ENCODE assay signal across 7 cellular contexts in genomic region chr11:15969281-15969680, GRCh38.
DNase-seq lines count a peak whose midpoint lies in the region; ATAC-seq and TF ChIP-seq lines count a peak whose summit lies in the region.

No MANE protein-coding gene starts in this region.

- no peak overlapping the region for H3K27ac ChIP-seq in OCI-LY3 (ENCODE audit: low read length)
- peak overlapping the region; percentile 67 to 94 for H3K27ac ChIP-seq in esophagus (ENCODE audit: low read depth in 2 of 2, low read length in 1 of 2)

- H3K4me1 Mint-ChIP-seq in neural crest cell: peaks cover 47% of the 10 kb centered on the region
- H3K4me1 Mint-ChIP-seq in activated CD4-positive, alpha-beta T cell treated with anti-CD3 and anti-CD28 coated beads for 36 hours: no peaks in the 10 kb centered on the region

- H3K27ac Mint-ChIP-seq in neural crest cell (ENCODE audit: unreplicated experiment): peak overlapping the region; percentile 97
- no peak overlapping the region for H3K27ac Mint-ChIP-seq in activated CD4-positive, alpha-beta T cell treated with anti-CD3 and anti-CD28 coated beads for 36 hours

- peak overlapping the region; percentile 25 for H3K4me3 Mint-ChIP-seq in neural crest cell
- H3K4me3 Mint-ChIP-seq in activated CD4-positive, alpha-beta T cell treated with anti-CD3 and anti-CD28 coated beads for 36 hours: no peak overlapping the region

- H3K9me3 Mint-ChIP-seq in neural crest cell: no peaks in the 10 kb centered on the region
- no peaks in the 10 kb centered on the region for H3K9me3 Mint-ChIP-seq in activated CD4-positive, alpha-beta T cell treated with anti-CD3 and anti-CD28 coated beads for 36 hours (ENCODE audit: low read depth)

- H3K27me3 Mint-ChIP-seq in neural crest cell (ENCODE audit: low read depth): no peaks in the 10 kb centered on the region
- peaks cover 2% of the 10 kb centered on the region for H3K27me3 Mint-ChIP-seq in activated CD4-positive, alpha-beta T cell treated with anti-CD3 and anti-CD28 coated beads for 36 hours

- H3K36me3 ChIP-seq in OCI-LY3 (replicated peaks; ENCODE audit: low read depth, low read length): no peaks in the 10 kb centered on the region
- no peaks in the 10 kb centered on the region for H3K36me3 ChIP-seq in esophagus (ENCODE audit: control insufficient read depth in 2 of 2, insufficient read depth in 2 of 2, low read length in 1 of 2)

- POLR2A ChIA-PET in activated CD4-positive, alpha-beta T cell treated with anti-CD3 and anti-CD28 coated beads for 36 hours (lab: Charles Lee): no interaction called here
- POLR2A ChIA-PET in HEK293T (lab: Yijun Ruan, JAX): no interaction called here

- CTCF ChIA-PET in activated CD4-positive, alpha-beta T cell treated with anti-CD3 and anti-CD28 coated beads for 36 hours (lab: Charles Lee): no interaction called here
- CTCF ChIA-PET in HEK293T (lab: Yijun Ruan, JAX): no interaction called here

- peak overlapping the region; percentile 71 for H3K4me2 ChIP-seq in OCI-LY3 (ENCODE audit: low read length)

- H3K9ac ChIP-seq in OCI-LY3 (ENCODE audit: low read length): no peak overlapping the region

- no peaks in the 10 kb centered on the region for H3K36me3 Mint-ChIP-seq in neural crest cell (ENCODE audit: low read depth)
- H3K36me3 Mint-ChIP-seq in activated CD4-positive, alpha-beta T cell treated with anti-CD3 and anti-CD28 coated beads for 36 hours (ENCODE audit: low read depth): no peaks in the 10 kb centered on the region

- TF ChIP-seq CTCF in OCI-LY3 (IDR thresholded peaks at IDR 0.05; ENCODE audit: low read depth, low read length): no peak
- TF ChIP-seq CTCF in neural crest cell (conservative IDR thresholded peaks at IDR 0.05): no peak

- H3K4me3 ChIP-seq in OCI-LY3 (ENCODE audit: low read length): peak overlapping the region; percentile 22; the same call in 1 of the 2 replicates
- H3K4me3 ChIP-seq in esophagus (ENCODE audit: low read depth in 1 of 2, low read length in 2 of 2): no peak overlapping the region

- H3K4me1 ChIP-seq in OCI-LY3 (ENCODE audit: low read length): peaks cover 9% of the 10 kb centered on the region; the same call in 1 of the 2 replicates
- H3K4me1 ChIP-seq in esophagus (ENCODE audit: control insufficient read depth in 2 of 2, insufficient read depth in 2 of 2, low read length in 1 of 2): peaks cover 2 to 12% of the 10 kb centered on the region in 2 donors

- DNase-seq in neural crest cell (ENCODE audit: low read depth, low spot score) (no peak), HEK293T (ENCODE audit: extremely low spot score) (no peak)
- DNase-seq in activated CD4-positive, alpha-beta T cell treated with anti-CD3 and anti-CD28 coated beads for 36 hours: no peak

- H3K9me3 ChIP-seq in OCI-LY3 (ENCODE audit: insufficient read depth, low read length) (no peaks in the 10 kb centered on the region), esophagus (ENCODE audit: control insufficient read depth in 2 of 2, insufficient read depth in 1 of 2, low read depth in 1 of 2, low read length in 1 of 2) (no peaks in the 10 kb centered on the region)

- intact Hi-C loops in activated CD4-positive, alpha-beta T cell treated with anti-CD3 and anti-CD28 coated beads for 36 hours (cut with DNase I, micrococcal nuclease): no loop called here

- ATAC-seq in GM18511 (IDR thresholded peaks at IDR 0.05; ENCODE audit: unreplicated experiment) (peak; percentile 78), HG02763 (IDR thresholded peaks at IDR 0.05; ENCODE audit: unreplicated experiment) (peak; percentile 73)
- no peak for ATAC-seq in activated CD4-positive, alpha-beta T cell treated with anti-CD3 and anti-CD28 coated beads for 36 hours

- 19 to 28% methylated on average over 4 of the region's 4 CpGs for WGBS in esophagus, 2 donors

- peak overlapping the region; percentile 60; the same call in 1 of the 2 replicates for H2AFZ ChIP-seq in OCI-LY3 (ENCODE audit: low read depth, low read length)

- no peaks in the 10 kb centered on the region for H3K79me2 ChIP-seq in OCI-LY3 (ENCODE audit: low read length)

- H3K27me3 ChIP-seq in OCI-LY3 (ENCODE audit: low read depth, low read length): no peaks in the 10 kb centered on the region
- H3K27me3 ChIP-seq in esophagus (ENCODE audit: control insufficient read depth in 1 of 2, insufficient read depth in 2 of 2, low read length in 2 of 2): no peaks in the 10 kb centered on the region

- H4K20me1 ChIP-seq in OCI-LY3 (ENCODE audit: insufficient read depth, low read length): no peaks in the 10 kb centered on the region

TF ChIP-seq in HEK293T, 16 proteins besides CTCF, POLR2A, EP300 and RAD21:
- TF ChIP-seq BHLHE40 (IDR thresholded peaks at IDR 0.05; ENCODE audit: borderline replicate concordance) (no peak), FOXA1 (IDR thresholded peaks at IDR 0.05) (no peak), FOXK2 (IDR thresholded peaks at IDR 0.05) (no peak), SUZ12 (IDR thresholded peaks at IDR 0.05) (no peak), L3MBTL2 (conservative IDR thresholded peaks at IDR 0.05) (no peak), ELF4 (IDR thresholded peaks at IDR 0.05) (no peak), PKNOX1 (IDR thresholded peaks at IDR 0.05) (no peak), CTBP1 (IDR thresholded peaks at IDR 0.05; ENCODE audit: borderline replicate concordance) (no peak), TARDBP (IDR thresholded peaks at IDR 0.05) (no peak), ZNF384 (IDR thresholded peaks at IDR 0.05) (no peak), LEF1 (IDR thresholded peaks at IDR 0.05; ENCODE audit: borderline replicate concordance) (no peak), HDGF (IDR thresholded peaks at IDR 0.05; ENCODE audit: borderline replicate concordance) (no peak), SP1 (IDR thresholded peaks at IDR 0.05) (no peak), FOXM1 (IDR thresholded peaks at IDR 0.05; ENCODE audit: borderline replicate concordance) (no peak), NFRKB (IDR thresholded peaks at IDR 0.05) (no peak), ARNT (IDR thresholded peaks at IDR 0.05) (no peak)
